8 cellular contexts compared by ENCODE assay signal in genomic region chr17:38853292-38854219, GRCh38. TPM values are rescaled to one million over a fixed set of nuclear protein-coding genes. Genes with fewer than 3 reads are reported as not detected.
DNase-seq lines count a peak whose midpoint lies in the region; ATAC-seq, FAIRE-seq and TF ChIP-seq lines count a peak whose summit lies in the region.

RPL23 (minus strand) TSS chr17:38853721; CDS start chr17:38853710, 11 bp downstream.

- H3K27me3 ChIP-seq in prostate gland (replicated peaks; ENCODE audit: insufficient read depth), result no peaks in the 10 kb centered on the region

- H3K36me3 ChIP-seq in prostate gland, result no peaks in the 10 kb centered on the region

- intact Hi-C loops in left cardiac atrium (cut with DNase I) (loop anchor here in 1 of 2 donors (1.0 kb wide), 1 partner anchor 28 kb away; the partner anchor contains the start of gene CWC25), prostate gland (cut with DNase I) (loop anchor here (1.0 kb wide), 1 partner anchor 28 kb away; the partner anchor contains the start of gene CWC25)

- peak; percentile 69 for FAIRE-seq in GM12892 (lab: Jason Lieb, UNC)

- peaks cover 4% of the 10 kb centered on the region for H3K4me1 ChIP-seq in prostate gland (replicated peaks)

- H3K4me3 Mint-ChIP-seq in T-helper 17 cell, result peak within 1 kb of the TSS; percentile 97

- H3K4me1 Mint-ChIP-seq in T-helper 17 cell, result peaks cover 42% of the 10 kb centered on the region

- H3K27ac Mint-ChIP-seq in T-helper 17 cell, result peak within 1 kb of the TSS; percentile 99

- ATAC-seq in HG02870 (IDR thresholded peaks at IDR 0.05; ENCODE audit: unreplicated experiment), result peak; percentile 74
- ATAC-seq in T-helper 17 cell, result peak; percentile 84
- peak; percentile 97 to 98 for ATAC-seq in left cardiac atrium

- peak; percentile 100 for TF ChIP-seq POLR2A in GM12892 (IDR thresholded peaks at IDR 0.05; ENCODE audit: low read depth, low read length)
- TF ChIP-seq POLR2A in prostate gland (IDR thresholded peaks at IDR 0.05), result peak; percentile 68

- H3K36me3 Mint-ChIP-seq in T-helper 17 cell (ENCODE audit: low read depth), result peaks cover 2% of the 10 kb centered on the region

- H3K27ac ChIP-seq in prostate gland, result peak within 1 kb of the TSS; percentile 82 to 92

- H3K9me3 ChIP-seq in T-helper 17 cell (ENCODE audit: control insufficient read depth, low read length, poor library complexity, severe bottlenecking) (peaks cover 3% of the 10 kb centered on the region), prostate gland (no peaks in the 10 kb centered on the region)

- DNase-seq in GM12892 (ENCODE audit: insufficient read length) (peak; percentile 78), NCI-H187 (lab: John Stamatoyannopoulos, UW) (peak; percentile 87 to 97), T-helper 17 cell (peak; percentile 72 to 81 (median 75)), amniotic stem cell (lab: John Stamatoyannopoulos, UW) (peak; percentile 92), left cardiac atrium (peak; percentile 96), prostate gland (ENCODE audit: low spot score) (peak; percentile 97), ureter (ENCODE audit: low spot score) (peak; percentile 96)

- TF ChIP-seq CTCF in prostate gland (IDR thresholded peaks at IDR 0.05), result peak in 2 of 4 experiments; percentile 9 to 21

- no peaks in the 10 kb centered on the region for H3K27me3 Mint-ChIP-seq in T-helper 17 cell

- H3K4me3 ChIP-seq in prostate gland, result peak within 1 kb of the TSS; percentile 47 to 50

- under 1% methylated on average over 48 of the region's 48 CpGs for WGBS in prostate gland

RNA-seq across cellular contexts. Expression of gene RPL23, which starts in this region (rescaled TPM):
- polyA plus RNA-seq in GM12892 (2012; ENCODE audit: missing spikeins), result 4,815 TPM
- total RNA-seq in T-helper 17 cell (1,000 to 10,000 TPM; 1,821 to 1,859 TPM), left cardiac atrium (100 to 1,000 TPM; 892 to 925 TPM), prostate gland (1,000 to 10,000 TPM; 1,006 to 2,029 TPM), ureter (1,659 TPM)

Comparison
In these comparisons a context has a peak if more than half of its experiments do, and no peak if none do; other contexts are left out.
1. Peak in every context shown above with its lines: DNase-seq, ATAC-seq, H3K4me3 ChIP-seq and H3K27ac ChIP-seq.